ENCODE assay signal across 1 cellular context in genomic region chr21:26852422-26852821, GRCh38.
TF ChIP-seq lines count a peak whose summit lies in the region.

No MANE protein-coding gene starts in this region.

TF ChIP-seq in GM23338, 12 proteins besides CTCF, POLR2A, EP300 and RAD21:
- TF ChIP-seq, protein P1, sequence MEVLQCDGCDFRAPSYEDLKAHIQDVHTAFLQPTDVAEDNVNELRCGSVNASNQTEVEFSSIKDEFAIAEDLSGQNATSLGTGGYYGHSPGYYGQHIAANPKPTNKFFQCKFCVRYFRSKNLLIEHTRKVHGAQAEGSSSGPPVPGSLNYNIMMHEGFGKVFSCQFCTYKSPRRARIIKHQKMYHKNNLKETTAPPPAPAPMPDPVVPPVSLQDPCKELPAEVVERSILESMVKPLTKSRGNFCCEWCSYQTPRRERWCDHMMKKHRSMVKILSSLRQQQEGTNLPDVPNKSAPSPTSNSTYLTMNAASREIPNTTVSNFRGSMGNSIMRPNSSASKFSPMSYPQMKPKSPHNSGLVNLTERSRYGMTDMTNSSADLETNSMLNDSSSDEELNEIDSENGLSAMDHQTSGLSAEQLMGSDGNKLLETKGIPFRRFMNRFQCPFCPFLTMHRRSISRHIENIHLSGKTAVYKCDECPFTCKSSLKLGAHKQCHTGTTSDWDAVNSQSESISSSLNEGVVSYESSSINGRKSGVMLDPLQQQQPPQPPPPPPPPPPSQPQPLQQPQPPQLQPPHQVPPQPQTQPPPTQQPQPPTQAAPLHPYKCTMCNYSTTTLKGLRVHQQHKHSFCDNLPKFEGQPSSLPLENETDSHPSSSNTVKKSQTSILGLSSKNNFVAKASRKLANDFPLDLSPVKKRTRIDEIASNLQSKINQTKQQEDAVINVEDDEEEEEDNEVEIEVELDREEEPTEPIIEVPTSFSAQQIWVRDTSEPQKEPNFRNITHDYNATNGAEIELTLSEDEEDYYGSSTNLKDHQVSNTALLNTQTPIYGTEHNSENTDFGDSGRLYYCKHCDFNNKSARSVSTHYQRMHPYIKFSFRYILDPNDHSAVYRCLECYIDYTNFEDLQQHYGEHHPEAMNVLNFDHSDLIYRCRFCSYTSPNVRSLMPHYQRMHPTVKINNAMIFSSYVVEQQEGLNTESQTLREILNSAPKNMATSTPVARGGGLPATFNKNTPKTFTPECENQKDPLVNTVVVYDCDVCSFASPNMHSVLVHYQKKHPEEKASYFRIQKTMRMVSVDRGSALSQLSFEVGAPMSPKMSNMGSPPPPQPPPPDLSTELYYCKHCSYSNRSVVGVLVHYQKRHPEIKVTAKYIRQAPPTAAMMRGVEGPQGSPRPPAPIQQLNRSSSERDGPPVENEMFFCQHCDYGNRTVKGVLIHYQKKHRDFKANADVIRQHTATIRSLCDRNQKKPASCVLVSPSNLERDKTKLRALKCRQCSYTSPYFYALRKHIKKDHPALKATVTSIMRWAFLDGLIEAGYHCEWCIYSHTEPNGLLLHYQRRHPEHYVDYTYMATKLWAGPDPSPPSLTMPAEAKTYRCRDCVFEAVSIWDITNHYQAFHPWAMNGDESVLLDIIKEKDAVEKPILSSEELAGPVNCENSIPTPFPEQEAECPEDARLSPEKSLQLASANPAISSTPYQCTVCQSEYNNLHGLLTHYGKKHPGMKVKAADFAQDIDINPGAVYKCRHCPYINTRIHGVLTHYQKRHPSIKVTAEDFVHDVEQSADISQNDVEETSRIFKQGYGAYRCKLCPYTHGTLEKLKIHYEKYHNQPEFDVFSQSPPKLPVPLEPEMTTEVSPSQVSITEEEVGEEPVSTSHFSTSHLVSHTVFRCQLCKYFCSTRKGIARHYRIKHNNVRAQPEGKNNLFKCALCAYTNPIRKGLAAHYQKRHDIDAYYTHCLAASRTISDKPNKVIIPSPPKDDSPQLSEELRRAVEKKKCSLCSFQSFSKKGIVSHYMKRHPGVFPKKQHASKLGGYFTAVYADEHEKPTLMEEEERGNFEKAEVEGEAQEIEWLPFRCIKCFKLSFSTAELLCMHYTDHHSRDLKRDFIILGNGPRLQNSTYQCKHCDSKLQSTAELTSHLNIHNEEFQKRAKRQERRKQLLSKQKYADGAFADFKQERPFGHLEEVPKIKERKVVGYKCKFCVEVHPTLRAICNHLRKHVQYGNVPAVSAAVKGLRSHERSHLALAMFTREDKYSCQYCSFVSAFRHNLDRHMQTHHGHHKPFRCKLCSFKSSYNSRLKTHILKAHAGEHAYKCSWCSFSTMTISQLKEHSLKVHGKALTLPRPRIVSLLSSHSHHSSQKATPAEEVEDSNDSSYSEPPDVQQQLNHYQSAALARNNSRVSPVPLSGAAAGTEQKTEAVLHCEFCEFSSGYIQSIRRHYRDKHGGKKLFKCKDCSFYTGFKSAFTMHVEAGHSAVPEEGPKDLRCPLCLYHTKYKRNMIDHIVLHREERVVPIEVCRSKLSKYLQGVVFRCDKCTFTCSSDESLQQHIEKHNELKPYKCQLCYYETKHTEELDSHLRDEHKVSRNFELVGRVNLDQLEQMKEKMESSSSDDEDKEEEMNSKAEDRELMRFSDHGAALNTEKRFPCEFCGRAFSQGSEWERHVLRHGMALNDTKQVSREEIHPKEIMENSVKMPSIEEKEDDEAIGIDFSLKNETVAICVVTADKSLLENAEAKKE (CRISPR knock-in tag; IDR thresholded peaks at IDR 0.05): peak; percentile 97
- TF ChIP-seq POLR2AphosphoS5 (IDR thresholded peaks at IDR 0.05; ENCODE audit: low read depth): no peak
